ENCODE assay signal across 1 cellular context in the genomic region with DNA sequence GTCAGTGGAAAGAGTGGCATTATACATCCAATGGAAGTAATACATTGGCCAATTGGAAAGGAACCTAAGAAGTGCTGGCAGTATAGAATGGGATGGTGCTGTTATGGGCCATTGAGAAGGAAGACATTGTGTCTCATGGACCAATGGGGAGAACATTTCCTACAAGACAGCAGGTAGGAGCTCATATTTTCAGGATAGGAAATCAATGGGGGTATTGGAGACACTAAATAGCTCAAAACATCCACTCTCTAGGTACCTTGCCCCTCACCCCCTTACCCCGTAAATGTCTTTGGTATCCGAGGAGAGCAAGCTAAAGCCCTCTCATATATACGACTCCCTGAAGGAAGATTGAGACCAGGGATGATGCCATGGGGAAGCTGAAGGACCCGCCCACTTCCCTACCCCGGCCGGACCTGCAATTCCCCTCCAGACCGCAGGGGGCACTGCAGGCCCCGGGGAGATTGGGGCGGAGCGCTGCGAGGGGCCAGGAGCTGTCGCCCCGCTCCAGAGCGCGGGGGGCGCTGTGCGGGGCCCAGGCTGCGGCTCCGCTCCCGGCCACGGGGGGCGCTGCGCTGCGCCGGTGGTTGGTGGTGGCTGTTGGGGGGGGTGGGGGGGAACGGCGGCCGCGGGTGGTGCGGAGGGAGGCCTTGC.
TF ChIP-seq lines count a peak whose summit lies in the region.

A gene with protein sequence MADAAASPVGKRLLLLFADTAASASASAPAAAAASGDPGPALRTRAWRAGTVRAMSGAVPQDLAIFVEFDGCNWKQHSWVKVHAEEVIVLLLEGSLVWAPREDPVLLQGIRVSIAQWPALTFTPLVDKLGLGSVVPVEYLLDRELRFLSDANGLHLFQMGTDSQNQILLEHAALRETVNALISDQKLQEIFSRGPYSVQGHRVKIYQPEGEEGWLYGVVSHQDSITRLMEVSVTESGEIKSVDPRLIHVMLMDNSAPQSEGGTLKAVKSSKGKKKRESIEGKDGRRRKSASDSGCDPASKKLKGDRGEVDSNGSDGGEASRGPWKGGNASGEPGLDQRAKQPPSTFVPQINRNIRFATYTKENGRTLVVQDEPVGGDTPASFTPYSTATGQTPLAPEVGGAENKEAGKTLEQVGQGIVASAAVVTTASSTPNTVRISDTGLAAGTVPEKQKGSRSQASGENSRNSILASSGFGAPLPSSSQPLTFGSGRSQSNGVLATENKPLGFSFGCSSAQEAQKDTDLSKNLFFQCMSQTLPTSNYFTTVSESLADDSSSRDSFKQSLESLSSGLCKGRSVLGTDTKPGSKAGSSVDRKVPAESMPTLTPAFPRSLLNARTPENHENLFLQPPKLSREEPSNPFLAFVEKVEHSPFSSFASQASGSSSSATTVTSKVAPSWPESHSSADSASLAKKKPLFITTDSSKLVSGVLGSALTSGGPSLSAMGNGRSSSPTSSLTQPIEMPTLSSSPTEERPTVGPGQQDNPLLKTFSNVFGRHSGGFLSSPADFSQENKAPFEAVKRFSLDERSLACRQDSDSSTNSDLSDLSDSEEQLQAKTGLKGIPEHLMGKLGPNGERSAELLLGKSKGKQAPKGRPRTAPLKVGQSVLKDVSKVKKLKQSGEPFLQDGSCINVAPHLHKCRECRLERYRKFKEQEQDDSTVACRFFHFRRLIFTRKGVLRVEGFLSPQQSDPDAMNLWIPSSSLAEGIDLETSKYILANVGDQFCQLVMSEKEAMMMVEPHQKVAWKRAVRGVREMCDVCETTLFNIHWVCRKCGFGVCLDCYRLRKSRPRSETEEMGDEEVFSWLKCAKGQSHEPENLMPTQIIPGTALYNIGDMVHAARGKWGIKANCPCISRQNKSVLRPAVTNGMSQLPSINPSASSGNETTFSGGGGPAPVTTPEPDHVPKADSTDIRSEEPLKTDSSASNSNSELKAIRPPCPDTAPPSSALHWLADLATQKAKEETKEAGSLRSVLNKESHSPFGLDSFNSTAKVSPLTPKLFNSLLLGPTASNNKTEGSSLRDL (N-terminal part only) (plus strand): TSS at position 615 of the 651 bp plus-strand sequence. CDS start 111 bp downstream, outside the sequence.

TF ChIP-seq in HEK293, 187 proteins besides CTCF, POLR2A, EP300 and RAD21 (continued from another document):
- TF ChIP-seq, protein P1, sequence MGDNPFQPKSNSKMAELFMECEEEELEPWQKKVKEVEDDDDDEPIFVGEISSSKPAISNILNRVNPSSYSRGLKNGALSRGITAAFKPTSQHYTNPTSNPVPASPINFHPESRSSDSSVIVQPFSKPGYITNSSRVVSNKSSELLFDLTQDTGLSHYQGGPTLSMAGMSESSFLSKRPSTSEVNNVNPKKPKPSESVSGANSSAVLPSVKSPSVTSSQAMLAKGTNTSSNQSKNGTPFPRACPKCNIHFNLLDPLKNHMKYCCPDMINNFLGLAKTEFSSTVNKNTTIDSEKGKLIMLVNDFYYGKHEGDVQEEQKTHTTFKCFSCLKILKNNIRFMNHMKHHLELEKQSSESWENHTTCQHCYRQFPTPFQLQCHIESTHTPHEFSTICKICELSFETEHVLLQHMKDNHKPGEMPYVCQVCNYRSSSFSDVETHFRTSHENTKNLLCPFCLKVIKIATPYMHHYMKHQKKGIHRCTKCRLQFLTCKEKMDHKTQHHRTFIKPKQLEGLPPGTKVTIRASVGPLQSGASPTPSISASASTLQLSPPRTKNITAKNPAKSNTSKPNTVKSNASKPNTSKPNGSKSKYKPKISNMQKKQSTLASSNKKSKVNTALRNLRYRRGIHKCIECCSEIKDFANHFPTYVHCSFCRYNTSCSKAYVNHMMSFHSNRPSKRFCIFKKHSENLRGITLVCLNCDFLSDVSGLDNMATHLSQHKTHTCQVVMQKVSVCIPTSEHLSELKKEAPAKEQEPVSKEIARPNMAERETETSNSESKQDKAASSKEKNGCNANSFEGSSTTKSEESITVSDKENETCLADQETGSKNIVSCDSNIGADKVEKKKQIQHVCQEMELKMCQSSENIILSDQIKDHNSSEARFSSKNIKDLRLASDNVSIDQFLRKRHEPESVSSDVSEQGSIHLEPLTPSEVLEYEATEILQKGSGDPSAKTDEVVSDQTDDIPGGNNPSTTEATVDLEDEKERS (tag by site-specific recombination; IDR thresholded peaks at IDR 0.05) = no peak
- peak; percentile 41; the same call in 1 of the 2 replicates for TF ChIP-seq KLF1 (tag by site-specific recombination; IDR thresholded peaks at IDR 0.05)
- TF ChIP-seq KLF10 (tag by site-specific recombination; IDR thresholded peaks at IDR 0.05) = peak; percentile 56
- peak; percentile 63 for TF ChIP-seq ZIC2 (tag by site-specific recombination; IDR thresholded peaks at IDR 0.05)
- TF ChIP-seq ZNF2 (tag by site-specific recombination; IDR thresholded peaks at IDR 0.05) = 0 out of 2 replicates have a peak, but pooled peaks have one; percentile 28
- no peak for TF ChIP-seq ZNF747 (tag by site-specific recombination; IDR thresholded peaks at IDR 0.05)
- TF ChIP-seq, protein P2, sequence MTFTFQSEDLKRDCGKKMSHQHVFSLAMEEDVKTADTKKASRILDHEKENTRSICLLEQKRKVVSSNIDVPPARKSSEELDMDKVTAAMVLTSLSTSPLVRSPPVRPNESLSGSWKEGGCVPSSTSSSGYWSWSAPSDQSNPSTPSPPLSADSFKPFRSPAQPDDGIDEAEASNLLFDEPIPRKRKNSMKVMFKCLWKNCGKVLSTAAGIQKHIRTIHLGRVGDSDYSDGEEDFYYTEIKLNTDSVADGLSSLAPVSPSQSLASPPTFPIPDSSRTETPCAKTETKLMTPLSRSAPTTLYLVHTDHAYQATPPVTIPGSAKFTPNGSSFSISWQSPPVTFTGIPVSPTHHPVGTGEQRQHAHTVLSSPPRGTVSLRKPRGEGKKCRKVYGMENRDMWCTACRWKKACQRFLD (tag by site-specific recombination; IDR thresholded peaks at IDR 0.05) = no peak
- TF ChIP-seq ZNF184 (tag by site-specific recombination; IDR thresholded peaks at IDR 0.05) = peak; percentile 62; the same call in 1 of the 2 replicates
- TF ChIP-seq ZNF350 (tag by site-specific recombination; IDR thresholded peaks at IDR 0.05) = 0 out of 2 replicates have a peak, but pooled peaks have one; percentile 46
- TF ChIP-seq, protein P3, sequence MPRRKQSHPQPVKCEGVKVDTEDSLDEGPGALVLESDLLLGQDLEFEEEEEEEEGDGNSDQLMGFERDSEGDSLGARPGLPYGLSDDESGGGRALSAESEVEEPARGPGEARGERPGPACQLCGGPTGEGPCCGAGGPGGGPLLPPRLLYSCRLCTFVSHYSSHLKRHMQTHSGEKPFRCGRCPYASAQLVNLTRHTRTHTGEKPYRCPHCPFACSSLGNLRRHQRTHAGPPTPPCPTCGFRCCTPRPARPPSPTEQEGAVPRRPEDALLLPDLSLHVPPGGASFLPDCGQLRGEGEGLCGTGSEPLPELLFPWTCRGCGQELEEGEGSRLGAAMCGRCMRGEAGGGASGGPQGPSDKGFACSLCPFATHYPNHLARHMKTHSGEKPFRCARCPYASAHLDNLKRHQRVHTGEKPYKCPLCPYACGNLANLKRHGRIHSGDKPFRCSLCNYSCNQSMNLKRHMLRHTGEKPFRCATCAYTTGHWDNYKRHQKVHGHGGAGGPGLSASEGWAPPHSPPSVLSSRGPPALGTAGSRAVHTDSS (tag by site-specific recombination; IDR thresholded peaks at IDR 0.05) = 0 out of 2 replicates have a peak, but pooled peaks have one; percentile 18
- TF ChIP-seq, protein P4, sequence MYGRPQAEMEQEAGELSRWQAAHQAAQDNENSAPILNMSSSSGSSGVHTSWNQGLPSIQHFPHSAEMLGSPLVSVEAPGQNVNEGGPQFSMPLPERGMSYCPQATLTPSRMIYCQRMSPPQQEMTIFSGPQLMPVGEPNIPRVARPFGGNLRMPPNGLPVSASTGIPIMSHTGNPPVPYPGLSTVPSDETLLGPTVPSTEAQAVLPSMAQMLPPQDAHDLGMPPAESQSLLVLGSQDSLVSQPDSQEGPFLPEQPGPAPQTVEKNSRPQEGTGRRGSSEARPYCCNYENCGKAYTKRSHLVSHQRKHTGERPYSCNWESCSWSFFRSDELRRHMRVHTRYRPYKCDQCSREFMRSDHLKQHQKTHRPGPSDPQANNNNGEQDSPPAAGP (tag by site-specific recombination; IDR thresholded peaks at IDR 0.05) = 0 out of 2 replicates have a peak, but pooled peaks have one; percentile 73
- TF ChIP-seq KLF7 (tag by site-specific recombination; IDR thresholded peaks at IDR 0.05; ENCODE audit: borderline replicate concordance) = peak; percentile 85
- TF ChIP-seq, protein P5, sequence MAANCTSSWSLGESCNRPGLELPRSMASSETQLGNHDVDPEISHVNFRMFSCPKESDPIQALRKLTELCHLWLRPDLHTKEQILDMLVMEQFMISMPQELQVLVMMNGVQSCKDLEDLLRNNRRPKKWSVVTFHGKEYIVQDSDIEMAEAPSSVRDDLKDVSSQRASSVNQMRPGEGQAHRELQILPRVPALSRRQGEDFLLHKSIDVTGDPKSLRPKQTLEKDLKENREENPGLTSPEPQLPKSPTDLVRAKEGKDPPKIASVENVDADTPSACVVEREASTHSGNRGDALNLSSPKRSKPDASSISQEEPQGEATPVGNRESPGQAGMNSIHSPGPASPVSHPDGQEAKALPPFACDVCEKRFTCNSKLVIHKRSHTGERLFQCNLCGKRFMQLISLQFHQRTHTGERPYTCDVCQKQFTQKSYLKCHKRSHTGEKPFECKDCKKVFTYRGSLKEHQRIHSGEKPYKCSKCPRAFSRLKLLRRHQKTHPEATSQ (tag by site-specific recombination; IDR thresholded peaks at IDR 0.05) = 0 out of 2 replicates have a peak, but pooled peaks have one; percentile 15
- peak; percentile 60; the same call in 1 of the 2 replicates for TF ChIP-seq ZNF501 (tag by site-specific recombination; IDR thresholded peaks at IDR 0.05)
- TF ChIP-seq ZBTB8A (tag by site-specific recombination; IDR thresholded peaks at IDR 0.05) = peak; percentile 69
